15 cellular contexts compared by ENCODE assay signal in genomic region chr7:69676247-69676646, GRCh38.
DNase-seq lines count a peak whose midpoint lies in the region; ATAC-seq, FAIRE-seq and TF ChIP-seq lines count a peak whose summit lies in the region.
"Had no signal": no experiment of that assay in that cellular context is flagged by ENCODE, and none has a peak within 500 bp of the region (broad histone marks: within the 10 kb centered on the region; RNA-seq: fewer than 3 reads in every experiment).

No MANE protein-coding gene starts in this region.

- no peaks in the 10 kb centered on the region for H3K27me3 Mint-ChIP-seq in stimulated activated memory B cell treated with anti-CD40 and anti-IgM and Interleukin-4, amounts not matched to agents 10 μg/mL and 1 μg/mL and 100 μg/mL, for 72 hours
- H3K27me3 Mint-ChIP-seq: T-helper 17 cell had no signal

- peak; percentile 66 for FAIRE-seq in GM12891 (lab: Jason Lieb, UNC)
- FAIRE-seq: H54 had no signal

- no peak for TF ChIP-seq POLR2A in GM12891 (IDR thresholded peaks at IDR 0.05; ENCODE audit: low read depth, low read length)

- H3K4me3 Mint-ChIP-seq in stimulated activated memory B cell treated with anti-CD40 and anti-IgM and Interleukin-4, amounts not matched to agents 10 μg/mL and 1 μg/mL and 100 μg/mL, for 72 hours: no peak overlapping the region
- H3K4me3 Mint-ChIP-seq: T-helper 17 cell had no signal

- no peaks in the 10 kb centered on the region for H3K36me3 Mint-ChIP-seq in stimulated activated memory B cell treated with anti-CD40 and anti-IgM and Interleukin-4, amounts not matched to agents 10 μg/mL and 1 μg/mL and 100 μg/mL, for 72 hours

- no peaks in the 10 kb centered on the region for H3K9me3 Mint-ChIP-seq in stimulated activated memory B cell treated with anti-CD40 and anti-IgM and Interleukin-4, amounts not matched to agents 10 μg/mL and 1 μg/mL and 100 μg/mL, for 72 hours

- DNase-seq in GM12891 (ENCODE audit: insufficient read length, low spot score) (no peak), DMS 273 treated with DMSO at 0.1 percent for 48 hours (lab: John Stamatoyannopoulos, UW) (no peak)
- DNase-seq: NCI-H1048, NCI-H2029 treated with DMSO at 0.1 percent for 48 hours, NCI-H2227 treated with DMSO at 0.1 percent for 48 hours, Peyer's patch, SHP77 treated with DMSO at 0.1 percent for 48 hours, SW 1271, T-helper 17 cell had no signal

- ATAC-seq in GM19351 (IDR thresholded peaks at IDR 0.05; ENCODE audit: unreplicated experiment) (peak; percentile 32), HG03108 (IDR thresholded peaks at IDR 0.05; ENCODE audit: unreplicated experiment) (peak; percentile 30), HG02840 (IDR thresholded peaks at IDR 0.05; ENCODE audit: low FRiP score, unreplicated experiment) (no peak), GM18519 (IDR thresholded peaks at IDR 0.05; ENCODE audit: low FRiP score, unreplicated experiment) (no peak)
- peak; percentile 27 for ATAC-seq in stimulated activated memory B cell treated with anti-CD40 and anti-IgM and Interleukin-4, amounts not matched to agents 10 μg/mL and 1 μg/mL and 100 μg/mL, for 72 hours
- ATAC-seq: T-helper 17 cell had no signal

- H3K4me1 Mint-ChIP-seq in stimulated activated memory B cell treated with anti-CD40 and anti-IgM and Interleukin-4, amounts not matched to agents 10 μg/mL and 1 μg/mL and 100 μg/mL, for 72 hours: peaks cover 19% of the 10 kb centered on the region
- H3K4me1 Mint-ChIP-seq: T-helper 17 cell had no signal

- no peak overlapping the region for H3K27ac Mint-ChIP-seq in stimulated activated memory B cell treated with anti-CD40 and anti-IgM and Interleukin-4, amounts not matched to agents 10 μg/mL and 1 μg/mL and 100 μg/mL, for 72 hours
- H3K27ac Mint-ChIP-seq: T-helper 17 cell had no signal

TF ChIP-seq in GM12891, 5 proteins besides CTCF, POLR2A, EP300 and RAD21:
- no peak for TF ChIP-seq POU2F2 (IDR thresholded peaks at IDR 0.05; ENCODE audit: low read depth, low read length)
- no peak for TF ChIP-seq TAF1 (IDR thresholded peaks at IDR 0.05; ENCODE audit: low read depth, low read length)

Comparison
In these comparisons a context has a peak if more than half of its experiments do, and no peak if none do; other contexts are left out.
1. ATAC-seq: peak in GM19351 (single experiment), HG03108 (single experiment) and stimulated activated memory B cell treated with anti-CD40 and anti-IgM and Interleukin-4, amounts not matched to agents 10 μg/mL and 1 μg/mL and 100 μg/mL, for 72 hours (single experiment); none in HG02840 (single experiment) and GM18519 (single experiment).